In genomic region chr13:110359840-110360301, GRCh38 we compare ENCODE assay signal across 13 cellular contexts. TPM values are rescaled to one million over a fixed set of nuclear protein-coding genes. Genes with fewer than 3 reads are reported as not detected.
DNase-seq lines count a peak whose midpoint lies in the region; ATAC-seq and TF ChIP-seq lines count a peak whose summit lies in the region.
"Had no signal": no experiment of that assay in that cellular context is flagged by ENCODE, and none has a peak within 500 bp of the region (broad histone marks: within the 10 kb centered on the region; RNA-seq: fewer than 3 reads in every experiment).

No MANE protein-coding gene starts in this region.

- no peaks in the 10 kb centered on the region for H3K9me3 ChIP-seq in heart left ventricle
- no peaks in the 10 kb centered on the region for H3K9me3 ChIP-seq in duodenal mucosa (ENCODE audit: control insufficient read depth in 1 of 2, low read length in 2 of 2)
- no peaks in the 10 kb centered on the region for H3K9me3 ChIP-seq in mucosa of descending colon
- H3K9me3 ChIP-seq in transverse colon: no peaks in the 10 kb centered on the region

- DNase-seq in heart left ventricle (no peak), Right ventricle myocardium inferior (ENCODE audit: missing footprints) (no peak), mucosa of descending colon (no peak), transverse colon (no peak), CD1c-positive myeloid dendritic cell (ENCODE audit: extremely low spot score) (no peak), NCI-H1048 (lab: John Stamatoyannopoulos, UW) (no peak), DMS153 (lab: John Stamatoyannopoulos, UW) (no peak)
- DNase-seq: ACHN; activated CD4-positive, alpha-beta T cell treated with anti-CD3 and anti-CD28 coated beads, Interleukin-2, amount 50 U/mL, for 1 hour; erythroblast; naive B cell had no signal

- no peak overlapping the region for H3K9ac ChIP-seq in duodenal mucosa (ENCODE audit: low read depth in 1 of 2, low read length in 2 of 2)

- no peaks in the 10 kb centered on the region for H3K27me3 ChIP-seq in heart left ventricle
- H3K27me3 ChIP-seq in duodenal mucosa (ENCODE audit: control insufficient read depth in 1 of 2, insufficient read depth in 2 of 2, low read length in 2 of 2): no peaks in the 10 kb centered on the region
- no peaks in the 10 kb centered on the region for H3K27me3 ChIP-seq in transverse colon

- TF ChIP-seq POLR2A in heart left ventricle (IDR thresholded peaks at IDR 0.05) (no peak), transverse colon (IDR thresholded peaks at IDR 0.05) (no peak)

- ATAC-seq in heart left ventricle (peak in 1 of 4 donors; percentile 17), Right ventricle myocardium inferior (no peak), mucosa of descending colon (peak; percentile 30)

- 41 to 74% (median 52%) methylated on average over 7 of the region's 7 CpGs for WGBS in heart left ventricle, 4 donors
- 69 to 73% methylated on average over 5 to 7 of the region's 7 CpGs for WGBS in transverse colon (ENCODE audit: low coverage in 1 of 2), 2 donors

- H3K4me3 ChIP-seq in heart left ventricle (no peak overlapping the region), duodenal mucosa (ENCODE audit: low read depth in 1 of 2, low read length in 2 of 2) (no peak overlapping the region), mucosa of descending colon (no peak overlapping the region), transverse colon (no peak overlapping the region)
- H3K4me3 ChIP-seq: skin epidermis had no signal

- intact Hi-C loops in heart left ventricle (cut with DNase I): loop anchor here in 1 of 10 donors (5.0 kb wide), 1 partner anchor 52 kb away; no protein-coding TSS in a partner anchor
- intact Hi-C loops in Right ventricle myocardium inferior (cut with DNase I): loop anchor here (5.0 kb wide), 1 partner anchor 37 kb away; no protein-coding TSS in a partner anchor
- intact Hi-C loops in mucosa of descending colon (cut with DNase I, micrococcal nuclease): no loop called here
- intact Hi-C loops in transverse colon (cut with DNase I; ENCODE audit: low total_unique reads): no loop called here

- in situ Hi-C loops in transverse colon (cut with MboI; ENCODE audit: low pct_ligation_motif_present in 1 of 4, low pct_unique_long_range_greater_than_20kb in 1 of 4, low sequenced_read_pairs in 3 of 4): no loop called here

- TF ChIP-seq EP300 in transverse colon (IDR thresholded peaks at IDR 0.05; ENCODE audit: low read depth): no peak

- peaks cover 0 to 28% (median 18%) of the 10 kb centered on the region in 9 donors for H3K36me3 ChIP-seq in heart left ventricle
- H3K36me3 ChIP-seq in duodenal mucosa (ENCODE audit: control insufficient read depth in 1 of 2, insufficient read depth in 2 of 2, low read length in 2 of 2): no peaks in the 10 kb centered on the region
- no peaks in the 10 kb centered on the region for H3K36me3 ChIP-seq in mucosa of descending colon (ENCODE audit: low read depth)
- no peaks in the 10 kb centered on the region for H3K36me3 ChIP-seq in transverse colon

- TF ChIP-seq CTCF in heart left ventricle (IDR thresholded peaks at IDR 0.05) (no peak), mucosa of descending colon (IDR thresholded peaks at IDR 0.05) (no peak), transverse colon (IDR thresholded peaks at IDR 0.05) (no peak)

- H3K27ac ChIP-seq in heart left ventricle (peak overlapping the region; percentile 51 to 91 (median 79)), duodenal mucosa (ENCODE audit: low read depth, low read length) (peak overlapping the region; percentile 35), transverse colon (peak overlapping the region; percentile 62 to 84 (median 81))

- peaks cover 6 to 60% (median 43%) of the 10 kb centered on the region in 12 donors for H3K4me1 ChIP-seq in heart left ventricle
- peaks cover 4 to 5% of the 10 kb centered on the region in 2 donors for H3K4me1 ChIP-seq in duodenal mucosa (ENCODE audit: control insufficient read depth in 1 of 2, insufficient read depth in 2 of 2, low read length in 2 of 2)
- peaks cover 2% of the 10 kb centered on the region for H3K4me1 ChIP-seq in mucosa of descending colon (ENCODE audit: low read depth)
- peaks cover 8 to 30% (median 16%) of the 10 kb centered on the region in 4 donors for H3K4me1 ChIP-seq in transverse colon

RNA-seq across cellular contexts. Expression of gene COL4A2, which starts 52.8 kb away (rescaled TPM):
- total RNA-seq in heart left ventricle (100 to 1,000 TPM in 8 of 9 donors, 10 to 100 TPM in 1; 94.0 to 377 (median 166) TPM), Right ventricle myocardium inferior (126 TPM), mucosa of descending colon (100 to 1,000 TPM in 1 of 3 donors, 10 to 100 TPM in 2; 33.5 to 389 (median 74.2) TPM), transverse colon (100 to 1,000 TPM in 2 of 4 donors, 10 to 100 TPM in 2; 75.1 to 322 (median 115) TPM)
- 100 to 1,000 TPM in 1 of 2 donors, 10 to 100 TPM in 1; 92.4 to 220 TPM for polyA plus RNA-seq in heart left ventricle

RNA-seq across cellular contexts. Expression of gene COL4A1, which starts 52.9 kb away (rescaled TPM):
- total RNA-seq in heart left ventricle: 100 to 1,000 TPM in 8 of 9 donors, 10 to 100 TPM in 1; 91.9 to 428 (median 184) TPM
- 100 to 1,000 TPM in 1 of 2 donors, 10 to 100 TPM in 1; 52.6 to 194 TPM for polyA plus RNA-seq in heart left ventricle
- 128 TPM for total RNA-seq in Right ventricle myocardium inferior
- total RNA-seq in mucosa of descending colon: 100 to 1,000 TPM in 1 of 3 donors, 10 to 100 TPM in 2; 19.0 to 308 (median 61.9) TPM
- total RNA-seq in transverse colon: 100 to 1,000 TPM in 2 of 4 donors, 10 to 100 TPM in 2; 46.4 to 180 (median 99.2) TPM
